Comparison of ENCODE assay signal across 7 cellular contexts in genomic region chr19:17214531-17215124, GRCh38. TPM values are rescaled to one million over a fixed set of nuclear protein-coding genes. Genes with fewer than 3 reads are reported as not detected.
DNase-seq lines count a peak whose midpoint lies in the region; ATAC-seq and TF ChIP-seq lines count a peak whose summit lies in the region.

No MANE protein-coding gene starts in this region.

- H3K27ac Mint-ChIP-seq in T-helper 17 cell, result peak overlapping the region; percentile 93

- H3K27ac ChIP-seq in gastroesophageal sphincter, result peak overlapping the region; percentile 48 to 95 (median 92)
- H3K27ac ChIP-seq in skin epidermis, result peak overlapping the region; percentile 67 to 98 (median 94)

- ATAC-seq in T-helper 17 cell (no peak), gastroesophageal sphincter (no peak), GM21528 (IDR thresholded peaks at IDR 0.05; ENCODE audit: low FRiP score, unreplicated experiment) (no peak)

- peaks cover 0 to 72% of the 10 kb centered on the region in 2 donors for H3K36me3 ChIP-seq in gastroesophageal sphincter

- peaks cover 0 to 21% (median 10%) of the 10 kb centered on the region in 3 donors for H3K4me1 ChIP-seq in gastroesophageal sphincter

- H3K27me3 Mint-ChIP-seq in T-helper 17 cell, result no peaks in the 10 kb centered on the region

- peak overlapping the region; percentile 91 for H3K4me3 Mint-ChIP-seq in T-helper 17 cell

- TF ChIP-seq CTCF in HFF-Myc (IDR thresholded peaks at IDR 0.05; ENCODE audit: low read depth, low read length, missing control alignments) (no peak), gastroesophageal sphincter (IDR thresholded peaks at IDR 0.05) (no peak)

- no peak for TF ChIP-seq POLR2A in gastroesophageal sphincter (IDR thresholded peaks at IDR 0.05)

- no peaks in the 10 kb centered on the region for H3K9me3 ChIP-seq in T-helper 17 cell (ENCODE audit: control insufficient read depth, low read length, poor library complexity, severe bottlenecking)
- H3K9me3 ChIP-seq in gastroesophageal sphincter, result no peaks in the 10 kb centered on the region

- no peak for DNase-seq in HFF-Myc (ENCODE audit: extremely low read depth, low read depth)
- no peak for DNase-seq in T-helper 17 cell
- DNase-seq in NCI-H69 (lab: John Stamatoyannopoulos, UW), result no peak
- DNase-seq in NCI-H2196 treated with DMSO at 0.1 percent for 48 hours (lab: John Stamatoyannopoulos, UW; ENCODE audit: unreplicated experiment), result no peak

- peaks cover 12% of the 10 kb centered on the region for H3K4me1 Mint-ChIP-seq in T-helper 17 cell

- H3K36me3 Mint-ChIP-seq in T-helper 17 cell (ENCODE audit: low read depth), result no peaks in the 10 kb centered on the region

- H3K4me3 ChIP-seq in HFF-Myc (replicated peaks; ENCODE audit: low read depth, low read length) (peak overlapping the region; percentile 48), gastroesophageal sphincter (peak overlapping the region; percentile 48 to 79), skin epidermis (peak overlapping the region; percentile 47 to 68 (median 55))

- 3 to 21% methylated on average over 5 to 13 of the region's 16 CpGs for WGBS in gastroesophageal sphincter (ENCODE audit: low coverage in 1 of 2), 2 donors

- no peaks in the 10 kb centered on the region for H3K27me3 ChIP-seq in gastroesophageal sphincter

- no peak for TF ChIP-seq EP300 in gastroesophageal sphincter (IDR thresholded peaks at IDR 0.05)

RNA-seq across cellular contexts. Expression of gene USE1, which starts 0.5 kb away (rescaled TPM):
- total RNA-seq in T-helper 17 cell (10 to 100 TPM; 21.7 to 23.1 TPM), gastroesophageal sphincter (10 to 100 TPM; 11.3 to 24.0 (median 17.9) TPM)

RNA-seq across cellular contexts. Expression of gene OCEL1, which starts 11.4 kb away (rescaled TPM):
- total RNA-seq in T-helper 17 cell, result 10 to 100 TPM; 13.9 to 14.9 TPM
- total RNA-seq in gastroesophageal sphincter, result 10 to 100 TPM in 1 of 4 donors, 1 to 10 TPM in 3; 3.5 to 15.1 (median 6.5) TPM

RNA-seq across cellular contexts. Expression of gene NR2F6, which starts 31.1 kb away (rescaled TPM):
- 1 to 10 TPM; 1.8 to 2.1 TPM for total RNA-seq in T-helper 17 cell
- total RNA-seq in gastroesophageal sphincter, result 10 to 100 TPM; 33.9 to 71.9 (median 60.2) TPM

RNA-seq across cellular contexts. Expression of gene USHBP1, which starts 49.9 kb away (rescaled TPM):
- total RNA-seq in T-helper 17 cell, result under 1 TPM in 1 of 2 donors, not detected in 1; 0.26 TPM
- total RNA-seq in gastroesophageal sphincter, result 1 to 10 TPM; 4.6 to 9.6 (median 5.1) TPM

RNA-seq across cellular contexts. Expression of gene BABAM1, which starts 52.6 kb away (rescaled TPM):
- 10 to 100 TPM; 70.7 to 72.2 TPM for total RNA-seq in T-helper 17 cell
- 10 to 100 TPM; 62.6 to 91.8 (median 81.9) TPM for total RNA-seq in gastroesophageal sphincter

Comparison
In these comparisons a context has a peak if more than half of its experiments do, and no peak if none do; other contexts are left out.
1. RNA of gene NR2F6, which starts 31.1 kb away (total RNA-seq): 33.9 to 71.9 TPM in gastroesophageal sphincter; 1.8 to 2.1 TPM in T-helper 17 cell; every median in the first group is over 10 times any median in the second.
2. Peak in every context shown above with its lines, with median percentiles within 50 percentile points of each other: H3K4me3 ChIP-seq.